In genomic region chr11:69438286-69438920, GRCh38 we compare ENCODE assay signal across 18 cellular contexts. TPM values are rescaled to one million over a fixed set of nuclear protein-coding genes. Genes with fewer than 3 reads are reported as not detected.
"Had no signal": no experiment of that assay in that cellular context is flagged by ENCODE, and none has a peak within 500 bp of the region (broad histone marks: within the 10 kb centered on the region; RNA-seq: fewer than 3 reads in every experiment).

No MANE protein-coding gene starts in this region.

- H3K4me3 Mint-ChIP-seq: activated CD4-positive, alpha-beta T cell treated with anti-CD3 and anti-CD28 coated beads, Interleukin-2, amount 10 ng/mL, durations not matched to agents 7 days and 5 days; activated naive CD4-positive, alpha-beta T cell treated with anti-CD3 and anti-CD28 coated beads, Interleukin-2, amount 10 ng/mL, durations not matched to agents 7 days and 5 days; activated T-helper 17 cell treated with anti-CD3 and anti-CD28 coated beads, Interleukin-2, amount 50 U/mL, for 72 hours; dendritic cell treated with granulocyte-macrophage colony-stimulating factor and Interleukin-4, amounts not matched to agents 40 ng/mL and 50 ng/mL, for 4 days; natural killer cell; stimulated activated naive CD8-positive, alpha-beta T cell treated with anti-CD3 and anti-CD28 coated beads, Interleukin-15, amount 100 ng/mL, for 72 hours had no signal

- H3K4me1 Mint-ChIP-seq: activated naive CD4-positive, alpha-beta T cell treated with anti-CD3 and anti-CD28 coated beads, Interleukin-2, amount 10 ng/mL, durations not matched to agents 7 days and 5 days; activated T-helper 17 cell treated with anti-CD3 and anti-CD28 coated beads, Interleukin-2, amount 50 U/mL, for 72 hours had no signal

- H3K36me3 ChIP-seq: uterus had no signal

- H3K9me3 Mint-ChIP-seq: activated CD4-positive, alpha-beta T cell treated with anti-CD3 and anti-CD28 coated beads, Interleukin-2, amount 10 ng/mL, durations not matched to agents 7 days and 5 days; activated naive CD4-positive, alpha-beta T cell treated with anti-CD3 and anti-CD28 coated beads, Interleukin-2, amount 10 ng/mL, durations not matched to agents 7 days and 5 days; activated T-helper 17 cell treated with anti-CD3 and anti-CD28 coated beads, Interleukin-2, amount 50 U/mL, for 72 hours; dendritic cell treated with granulocyte-macrophage colony-stimulating factor and Interleukin-4, amounts not matched to agents 40 ng/mL and 50 ng/mL, for 4 days; natural killer cell; stimulated activated naive CD8-positive, alpha-beta T cell treated with anti-CD3 and anti-CD28 coated beads, Interleukin-15, amount 100 ng/mL, for 72 hours had no signal

- H3K27ac ChIP-seq: testis, uterus had no signal

- H3K27me3 ChIP-seq: testis, uterus had no signal

- DNase-seq: activated CD4-positive, alpha-beta T cell treated with anti-CD3 and anti-CD28 coated beads, Interleukin-2, amount 10 ng/mL, durations not matched to agents 7 days and 5 days; activated naive CD4-positive, alpha-beta T cell treated with anti-CD3 and anti-CD28 coated beads, Interleukin-2, amount 10 ng/mL, durations not matched to agents 7 days and 5 days; activated T-cell treated with anti-CD3 and anti-CD28 coated beads for 4 hours; central memory CD4-positive, alpha-beta T cell; left cardiac atrium; natural killer cell; stimulated activated CD4-positive, alpha-beta T cell treated with anti-CD3 and anti-CD28 coated beads, Interleukin-4, amount 100 ng/mL, for 4 hours; stimulated activated naive CD8-positive, alpha-beta T cell treated with anti-CD3 and anti-CD28 coated beads, Interleukin-15, amount 100 ng/mL, for 72 hours; T-helper 1 cell; testis; uterus had no signal

- H3K27ac Mint-ChIP-seq: activated naive CD4-positive, alpha-beta T cell treated with anti-CD3 and anti-CD28 coated beads, Interleukin-2, amount 10 ng/mL, durations not matched to agents 7 days and 5 days; activated T-helper 17 cell treated with anti-CD3 and anti-CD28 coated beads, Interleukin-2, amount 50 U/mL, for 72 hours; dendritic cell treated with granulocyte-macrophage colony-stimulating factor and Interleukin-4, amounts not matched to agents 40 ng/mL and 50 ng/mL, for 4 days; natural killer cell; stimulated activated naive CD8-positive, alpha-beta T cell treated with anti-CD3 and anti-CD28 coated beads, Interleukin-15, amount 100 ng/mL, for 72 hours had no signal

- H3K4me3 ChIP-seq: testis, uterus had no signal

- H3K9me3 ChIP-seq: testis, uterus had no signal

- H3K36me3 Mint-ChIP-seq: activated naive CD4-positive, alpha-beta T cell treated with anti-CD3 and anti-CD28 coated beads, Interleukin-2, amount 10 ng/mL, durations not matched to agents 7 days and 5 days; natural killer cell had no signal

RNA-seq across cellular contexts. Expression of gene LINC01488, which starts 43.1 kb away (rescaled TPM):
- total RNA-seq: activated CD4-positive, alpha-beta T cell treated with anti-CD3 and anti-CD28 coated beads, Interleukin-2, amount 10 ng/mL, durations not matched to agents 7 days and 5 days; activated CD8-positive, alpha-beta memory T cell treated with anti-CD3 and anti-CD28 coated beads for 36 hours; activated T-helper 17 cell treated with anti-CD3 and anti-CD28 coated beads, Interleukin-2, amount 50 U/mL, for 72 hours; mucosa of gallbladder; natural killer cell; osteocyte; renal cortical epithelial cell; testis; uterus had no signal
- polyA plus RNA-seq: adipose tissue had no signal
